ENCODE assay signal across 24 cellular contexts in the genomic region with DNA sequence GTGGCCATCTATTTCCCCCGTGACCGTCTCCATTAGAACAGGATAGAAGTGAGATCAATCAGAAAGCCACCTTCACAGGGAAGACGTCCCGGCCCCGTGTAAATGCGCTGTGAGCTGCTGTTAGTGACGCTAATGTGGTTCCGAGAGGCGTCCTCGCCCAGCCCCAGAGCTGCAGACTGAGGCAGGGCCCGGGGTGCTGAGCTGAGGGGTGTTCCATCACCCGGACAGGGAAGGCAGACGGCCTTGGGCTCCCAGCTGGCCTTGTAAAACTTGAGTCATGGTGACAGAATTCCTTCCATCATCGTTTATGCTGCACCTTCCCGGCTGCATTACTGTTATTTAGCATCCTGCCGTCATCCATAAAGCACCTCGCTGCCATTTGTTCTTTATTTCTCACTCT.
"Had no signal": no experiment of that assay in that cellular context is flagged by ENCODE, and none has a peak within 500 bp of the region (broad histone marks: within the 10 kb centered on the region; RNA-seq: fewer than 3 reads in every experiment).

No MANE protein-coding gene starts in this region.

- H3K36me3 ChIP-seq: heart right ventricle, left ventricle myocardium inferior, neutrophil, ovary, prostate gland, right atrium auricular region, right lobe of liver, tibial nerve, uterus had no signal

- H3K27ac ChIP-seq: heart right ventricle, hepatocyte, left ventricle myocardium inferior, neutrophil, ovary, prostate gland, right atrium auricular region, right lobe of liver, tibial nerve, uterus had no signal

- H3K4me3 ChIP-seq: heart right ventricle, hepatocyte, left ventricle myocardium inferior, ovary, prostate gland, right atrium auricular region, right lobe of liver, smooth muscle cell, tibial nerve, uterus had no signal

- H3K27me3 ChIP-seq: hepatocyte, neutrophil, ovary, right atrium auricular region, right lobe of liver, tibial nerve, uterus had no signal

- ATAC-seq: heart right ventricle; left colon; naive thymus-derived CD8-positive, alpha-beta T cell; right lobe of liver; stimulated activated memory B cell treated with anti-CD40 and anti-IgM and Interleukin-4, amounts not matched to agents 10 μg/mL and 1 μg/mL and 100 μg/mL, for 72 hours; stimulated activated naive CD8-positive, alpha-beta T cell treated with anti-CD3 and anti-CD28 coated beads, Interleukin-15, amount 100 ng/mL, for 72 hours had no signal

- H3K9me3 ChIP-seq: heart right ventricle, neutrophil, prostate gland, right atrium auricular region, right lobe of liver, uterus had no signal

- FAIRE-seq: keratinocyte had no signal

- H3K4me2 ChIP-seq: hepatocyte, smooth muscle cell had no signal

- DNase-seq: heart right ventricle; left colon; left ventricle myocardium inferior; midbrain; naive thymus-derived CD8-positive, alpha-beta T cell; occipital lobe; ovary; right lobe of liver; stimulated activated CD4-positive, alpha-beta T cell treated with anti-CD3 and anti-CD28 coated beads, Interleukin-1b, Interleukin-23, amount 100 ng/mL, for 48 hours; stimulated activated CD4-positive, alpha-beta T cell treated with anti-CD3 and anti-CD28 coated beads, Interleukin-2, amount 100 ng/mL, for 48 hours; stimulated activated CD4-positive, alpha-beta T cell treated with anti-CD3 and anti-CD28 coated beads, Interleukin-4, amount 100 ng/mL, for 4 hours; stimulated activated CD8-positive, alpha-beta memory T cell treated with anti-CD3 and anti-CD28 coated beads, Interleukin-4, amount 100 ng/mL, for 48 hours; stimulated activated naive CD4-positive, alpha-beta T cell treated with Interleukin-2 at 50 U/mL for 16 hours; stimulated activated naive CD8-positive, alpha-beta T cell treated with anti-CD3 and anti-CD28 coated beads, Interleukin-15, amount 100 ng/mL, for 72 hours; substantia nigra; uterus had no signal

- H2AFZ ChIP-seq: hepatocyte had no signal

- H3K4me1 ChIP-seq: heart right ventricle, left ventricle myocardium inferior, prostate gland, right atrium auricular region, right lobe of liver, tibial nerve, uterus had no signal
